Comparison of ENCODE assay signal across 8 cellular contexts in the genomic region with DNA sequence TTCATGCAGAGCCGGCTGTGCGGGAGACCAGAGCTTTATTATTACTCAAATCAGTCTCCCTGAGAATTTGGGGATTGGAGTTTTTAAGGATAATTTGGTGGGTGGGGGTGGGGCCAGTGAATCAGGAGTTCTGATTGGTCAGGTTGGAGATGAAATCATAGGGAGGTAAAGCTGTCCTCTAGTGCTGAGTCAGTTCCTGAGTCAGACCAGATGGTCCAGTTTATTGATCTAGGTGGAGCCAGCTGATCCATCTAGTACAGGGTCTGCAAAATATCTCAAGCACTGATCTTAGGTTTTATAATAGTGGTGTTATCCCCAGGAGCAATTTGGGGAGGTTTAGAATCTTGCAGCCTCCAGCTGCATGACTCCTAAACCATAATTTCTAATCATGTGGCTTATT.
DNase-seq lines count a peak whose midpoint lies in the region; ATAC-seq, FAIRE-seq and TF ChIP-seq lines count a peak whose summit lies in the region.
"Not testable (repeated sequence)": the region's sequence is repeated elsewhere in the genome, so short reads cannot be mapped to it uniquely, and the experiment has no call there.

No MANE protein-coding gene starts in this region.

- H3K27me3 ChIP-seq in ACC112 (ENCODE audit: insufficient read depth, low read length); foreskin keratinocyte; small intestine (ENCODE audit: control insufficient read depth in 2 of 2, insufficient read depth in 2 of 2, low read length in 2 of 2): not testable (repeated sequence)

- not testable (repeated sequence) for H3K9me3 ChIP-seq in small intestine (ENCODE audit: control insufficient read depth, low read depth)

- not testable (repeated sequence) for H3K79me2 ChIP-seq in ACC112 (ENCODE audit: control insufficient read depth, insufficient read depth, low read length, unreplicated experiment)

- not testable (repeated sequence) for H3K36me3 ChIP-seq in ACC112 (ENCODE audit: insufficient read depth, low read length); small intestine (ENCODE audit: control insufficient read depth in 2 of 2, insufficient read depth in 2 of 2, low read length in 2 of 2)

- not testable (repeated sequence) for H3K27ac ChIP-seq in ACC112 (ENCODE audit: low read depth, low read length); foreskin keratinocyte; small intestine (ENCODE audit: low read depth in 1 of 2, low read length in 1 of 2)

- peak overlapping the region; percentile 2 for H2AFZ ChIP-seq in ACC112 (ENCODE audit: low read length, unreplicated experiment)

- ATAC-seq in foreskin keratinocyte: peak; percentile 94

- FAIRE-seq in small intestine (lab: Jason Lieb, UNC): not testable (repeated sequence)

- H3K4me1 ChIP-seq in ACC112 (ENCODE audit: control insufficient read depth, insufficient read depth, low read length, unreplicated experiment): peaks cover 13% of the 10 kb centered on the region
- peaks cover 17% of the 10 kb centered on the region for H3K4me1 ChIP-seq in foreskin keratinocyte
- H3K4me1 ChIP-seq in small intestine (ENCODE audit: control insufficient read depth in 2 of 2, insufficient read depth in 1 of 2, low read depth in 1 of 2, low read length in 1 of 2): not testable (repeated sequence)

- not testable (repeated sequence) for TF ChIP-seq CTCF in foreskin keratinocyte (conservative IDR thresholded peaks at IDR 0.05)

- 60 to 90% (median 77%) methylated on average over 2 of the region's 2 CpGs for WGBS in small intestine, 3 donors

- DNase-seq in EL (peak; percentile 50), HT-29 (ENCODE audit: low spot score) (peak; percentile 32), RKO (ENCODE audit: low spot score) (peak; percentile 28), amniotic epithelial cell (ENCODE audit: low read depth) (peak; percentile 25), dermis blood vessel endothelial cell (peak; percentile 9), foreskin keratinocyte (peak in 1 of 2 donors; percentile 47), small intestine (peak; percentile 9)

- H3K4me3 ChIP-seq in ACC112 (ENCODE audit: low read depth, low read length); small intestine (ENCODE audit: low read depth in 1 of 2, low read length in 2 of 2): not testable (repeated sequence)
